Comparison of ENCODE assay signal across 8 cellular contexts in genomic region chr18:32470136-32470712, GRCh38. TPM values are rescaled to one million over a fixed set of nuclear protein-coding genes. Genes with fewer than 3 reads are reported as not detected.
DNase-seq lines count a peak whose midpoint lies in the region; ATAC-seq and TF ChIP-seq lines count a peak whose summit lies in the region.

No MANE protein-coding gene starts in this region.

- peak overlapping the region in 1 of 6 donors; percentile 26 for H3K27ac Mint-ChIP-seq in naive B cell

- ATAC-seq in HG02840 (IDR thresholded peaks at IDR 0.05; ENCODE audit: low FRiP score, unreplicated experiment): peak; percentile 6
- ATAC-seq in naive B cell (ENCODE audit: low read depth in 2 of 2): no peak

- H3K27ac ChIP-seq in VCaP: peak overlapping the region; percentile 86
- peak overlapping the region; percentile 85 to 95 (median 92) for H3K27ac ChIP-seq in esophagus muscularis mucosa (replicated peaks in 1 of 4)

- peak; percentile 27 for DNase-seq in GM10248 (ENCODE audit: extremely low spot score)
- DNase-seq in esophagus muscularis mucosa (ENCODE audit: extremely low spot score): no peak
- DNase-seq in naive B cell: no peak
- DNase-seq in HUDEP-2 (lab: John Stamatoyannopoulos, UW; ENCODE audit: unreplicated experiment in 76 of 76): no peak
- DNase-seq in pons (ENCODE audit: low spot score): no peak
- no peak for DNase-seq in NCI-H1436 treated with DMSO at 0.1 percent for 48 hours (lab: John Stamatoyannopoulos, UW)

- H3K27me3 Mint-ChIP-seq in naive B cell: peaks cover 40 to 65% (median 61%) of the 10 kb centered on the region in 3 donors

- intact Hi-C loops in esophagus muscularis mucosa (cut with DNase I): loop anchor here (2.0 to 10.0 kb wide), 4 partner anchors 82 to 375 kb away; partner anchors contain the start of gene RNF138

- H3K4me1 ChIP-seq in esophagus muscularis mucosa: peaks cover 14 to 43% (median 35%) of the 10 kb centered on the region in 4 donors

- TF ChIP-seq CTCF in GM10248 (IDR thresholded peaks at IDR 0.05; ENCODE audit: control extremely low read depth, extremely low read depth, low read depth, missing control alignments) (no peak), VCaP (conservative IDR thresholded peaks at IDR 0.05) (no peak), esophagus muscularis mucosa (IDR thresholded peaks at IDR 0.05) (no peak)

- POLR2A ChIA-PET in GM10248 (lab: Yijun Ruan, JAX): no interaction called here

- H3K36me3 Mint-ChIP-seq in naive B cell: no peaks in the 10 kb centered on the region

- no peaks in the 10 kb centered on the region for H3K9me3 Mint-ChIP-seq in naive B cell

- H3K9me3 ChIP-seq in esophagus muscularis mucosa: no peaks in the 10 kb centered on the region

- peak overlapping the region; percentile 73 to 88 (median 81) for H3K4me3 Mint-ChIP-seq in naive B cell

- no peaks in the 10 kb centered on the region for H3K36me3 ChIP-seq in esophagus muscularis mucosa

- CTCF ChIA-PET in GM10248 (lab: Yijun Ruan, JAX): interaction anchor here (0.7 to 4.2 kb wide), 20 partner anchors 10 to 312 kb away, joined by 3 to 26 read pairs (median 4); no protein-coding TSS in a partner anchor

- no peak for TF ChIP-seq POLR2A in esophagus muscularis mucosa (IDR thresholded peaks at IDR 0.05; ENCODE audit: low read depth)

- TF ChIP-seq EP300 in esophagus muscularis mucosa (IDR thresholded peaks at IDR 0.05): no peak

- no peaks in the 10 kb centered on the region for H3K27me3 ChIP-seq in esophagus muscularis mucosa

- H3K4me1 Mint-ChIP-seq in naive B cell: peaks cover 19 to 25% (median 21%) of the 10 kb centered on the region in 3 donors

- WGBS in esophagus muscularis mucosa: under 1% methylated on average over 35 of the region's 81 CpGs

- peak overlapping the region; percentile 74 to 92 (median 88) for H3K4me3 ChIP-seq in esophagus muscularis mucosa

RNA-seq across cellular contexts. Expression of gene GAREM1, which starts 0.5 kb away (rescaled TPM):
- total RNA-seq in esophagus muscularis mucosa: 10 to 100 TPM in 2 of 4 donors, 1 to 10 TPM in 2; 7.0 to 11.6 (median 9.8) TPM
- 1 to 10 TPM in 1 of 6 donors, under 1 TPM in 2, not detected in 3; 0.66 to 1.8 (median 0.77) TPM for polyA plus RNA-seq in naive B cell (ENCODE audit: low read depth in 6 of 6)
